In the genomic region with DNA sequence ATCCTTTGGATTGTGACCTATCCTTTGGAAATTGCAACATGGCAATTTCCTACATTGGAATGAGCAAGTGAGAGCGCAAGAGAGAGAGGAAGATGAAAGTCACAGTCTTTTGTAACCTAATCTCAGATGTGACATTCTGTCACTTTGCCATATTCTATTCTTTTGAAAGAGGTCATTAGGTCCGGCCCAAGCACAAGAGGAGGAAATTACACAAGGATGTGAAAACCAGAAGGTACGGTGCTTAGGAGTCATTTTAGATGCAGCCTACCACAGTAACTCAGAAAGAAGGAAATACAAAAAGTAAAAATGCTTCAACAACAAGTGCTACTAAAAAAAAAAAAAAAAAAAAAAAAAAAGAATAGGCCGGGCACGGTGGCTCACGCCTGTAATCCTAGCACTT, we compare ENCODE assay signal across 26 cellular contexts. TPM values are rescaled to one million over a fixed set of nuclear protein-coding genes. Genes with fewer than 3 reads are reported as not detected.
DNase-seq lines count a peak whose midpoint lies in the region; ATAC-seq, FAIRE-seq and TF ChIP-seq lines count a peak whose summit lies in the region.
"Had no signal": no experiment of that assay in that cellular context is flagged by ENCODE, and none has a peak within 500 bp of the region (broad histone marks: within the 10 kb centered on the region; RNA-seq: fewer than 3 reads in every experiment).

No MANE protein-coding gene starts in this region.

- POLR2A ChIA-PET in T-cell (lab: Charles Lee), result interaction anchor here in 1 of 2 donors (1.2 kb wide), 1 partner anchor 8 kb away, joined by 3 read pairs; no protein-coding TSS in a partner anchor
- POLR2A ChIA-PET in HepG2 (lab: Yijun Ruan, JAX), result no interaction called here

- no peak overlapping the region for H2AFZ ChIP-seq in HepG2 (ENCODE audit: low read length)
- H2AFZ ChIP-seq: neural progenitor cell had no signal

- no peak overlapping the region for H3K4me3 Mint-ChIP-seq in T-cell
- H3K4me3 Mint-ChIP-seq in mesothelial cell of epicardium, result no peak overlapping the region
- H3K4me3 Mint-ChIP-seq: activated B cell treated with CpG ODN at 0.5 μM for 24 hours; neural progenitor cell; T-helper 2 cell treated with Interferon-gamma antibody and Interleukin-4, amounts not matched to agents 5 μg/mL and 100 μg/mL, for 36 hours had no signal

- TF ChIP-seq EP300 in HepG2 (IDR thresholded peaks at IDR 0.05; ENCODE audit: low read depth in 2 of 2, low read length in 2 of 2) (no peak), HepG2 (CRISPR knock-in tag; IDR thresholded peaks at IDR 0.05; ENCODE audit: borderline replicate concordance) (no peak)

- no peaks in the 10 kb centered on the region for H4K20me1 ChIP-seq in HepG2 (ENCODE audit: insufficient read depth, low read length)

- BruUV-seq in HepG2 (replicated peaks; lab: Mats Ljungman, UMichigan), result no TSS peak

- H3K4me1 Mint-ChIP-seq in T-cell (peaks cover 17 to 24% (median 19%) of the 10 kb centered on the region in 3 donors), mesothelial cell of epicardium (no peaks in the 10 kb centered on the region)
- H3K4me1 Mint-ChIP-seq: neural progenitor cell had no signal

- H3K36me3 Mint-ChIP-seq in T-cell (peaks cover 23% of the 10 kb centered on the region), mesothelial cell of epicardium (no peaks in the 10 kb centered on the region)
- H3K36me3 Mint-ChIP-seq: neural progenitor cell had no signal

- peaks cover 5% of the 10 kb centered on the region; the same call in 1 of the 2 replicates for H3K4me1 ChIP-seq in HepG2 (ENCODE audit: insufficient read depth, low read length)
- H3K4me1 ChIP-seq: Caco-2, neural progenitor cell had no signal

- peaks cover 0 to 2% of the 10 kb centered on the region in 2 experiments; a peak in 1 of 5 replicates for H3K36me3 ChIP-seq in HepG2 (replicated peaks in 1 of 2; ENCODE audit: control insufficient read depth in 1 of 2, insufficient read depth in 2 of 2, low read length in 2 of 2)
- H3K36me3 ChIP-seq: esophagus squamous epithelium, neural progenitor cell, suprapubic skin had no signal

- TF ChIP-seq RAD21 in HepG2 (CRISPR knock-in tag; IDR thresholded peaks at IDR 0.05), result no peak

- CTCF ChIA-PET in T-cell (lab: Charles Lee) (no interaction called here), HepG2 (lab: Yijun Ruan, JAX; ENCODE audit: low intra/inter-chr PET ratio, low total read pairs) (no interaction called here)

- WGBS in HepG2 (ENCODE audit: low lambda C conversion rate), result 97% methylated on average over 6 of the region's 6 CpGs

- DNase-seq in AML-193 (lab: John Stamatoyannopoulos, UW) (peak; percentile 74 to 76), GF-D8 (lab: John Stamatoyannopoulos, UW) (peak; percentile 81), T-cell (no peak), HepG2 (ENCODE audit: low spot score) (peak; percentile 33), HK-2 (ENCODE audit: unreplicated experiment) (no peak), mesothelial cell of epicardium (ENCODE audit: low spot score in 2 of 2, unreplicated experiment in 2 of 2) (no peak), GM10266 (ENCODE audit: extremely low spot score) (no peak), GM19238 (ENCODE audit: insufficient read length, low spot score) (no peak)
- DNase-seq: activated B cell treated with CpG ODN at 0.5 μM for 24 hours; activated effector memory CD4-positive, alpha-beta T cell treated with anti-CD3 and anti-CD28 coated beads, Interleukin-2, amount 50 U/mL, for 16 hours; anterior cingulate cortex; Caco-2; central memory CD4-positive, alpha-beta T cell; effector CD8-positive, alpha-beta T cell; EL; esophagus squamous epithelium; left colon; NCI-H1048; NCI-H2029 treated with DMSO at 0.1 percent for 48 hours; NCI-H524; SHP77 treated with DMSO at 0.1 percent for 48 hours; stimulated activated CD8-positive, alpha-beta memory T cell treated with anti-CD3 and anti-CD28 coated beads, Interleukin-4, amount 100 ng/mL, for 48 hours had no signal

- in situ Hi-C loops in HepG2 (cut with HindIII; ENCODE audit: extremely low pct_ligation_motif_present, low pct_unique_long_range_greater_than_20kb), result no loop called here

- TF ChIP-seq CTCF in HepG2 (CRISPR knock-in tag; IDR thresholded peaks at IDR 0.05) (no peak), mesothelial cell of epicardium (IDR thresholded peaks at IDR 0.05; ENCODE audit: unreplicated experiment) (no peak), GM10266 (IDR thresholded peaks at IDR 0.05; ENCODE audit: control insufficient read depth, insufficient read depth, low read depth, missing control alignments) (no peak)

- H3K79me2 ChIP-seq in HepG2 (ENCODE audit: insufficient read depth, low read length), result no peaks in the 10 kb centered on the region

- H3K9me3 ChIP-seq in HepG2 (ENCODE audit: low read length), result no peaks in the 10 kb centered on the region
- H3K9me3 ChIP-seq: Caco-2, esophagus squamous epithelium, suprapubic skin had no signal

- H3K27ac ChIP-seq in HepG2 (ENCODE audit: extremely low read length, insufficient read depth, low read length), result no peak overlapping the region
- H3K27ac ChIP-seq: esophagus squamous epithelium, neural progenitor cell, suprapubic skin had no signal

- ATAC-seq in T-cell (replicated peaks in 1 of 4), result no peak
- no peak for ATAC-seq in HepG2
- ATAC-seq: K562, left colon had no signal

- no peak for FAIRE-seq in HepG2 (lab: Jason Lieb, UNC)
- FAIRE-seq: K562 had no signal

- H3K9ac ChIP-seq in HepG2 (ENCODE audit: insufficient read depth, low read depth, low read length), result no peak overlapping the region
- H3K9ac ChIP-seq: neural progenitor cell had no signal

- no peak overlapping the region for H3K4me2 ChIP-seq in HepG2 (ENCODE audit: low read depth, low read length)
- H3K4me2 ChIP-seq: neural progenitor cell had no signal

- H3K27ac Mint-ChIP-seq in T-cell (peak overlapping the region; percentile 2 to 69), mesothelial cell of epicardium (no peak overlapping the region)
- H3K27ac Mint-ChIP-seq: activated B cell treated with CpG ODN at 0.5 μM for 24 hours; neural progenitor cell; T-helper 2 cell treated with Interferon-gamma antibody and Interleukin-4, amounts not matched to agents 5 μg/mL and 100 μg/mL, for 36 hours had no signal

- intact Hi-C loops in HepG2 (cut with micrococcal nuclease; ENCODE audit: unreplicated experiment), result no loop called here

- H3K27me3 Mint-ChIP-seq in T-cell, result no peaks in the 10 kb centered on the region
- no peaks in the 10 kb centered on the region for H3K27me3 Mint-ChIP-seq in mesothelial cell of epicardium (ENCODE audit: low read depth)
- H3K27me3 Mint-ChIP-seq: activated B cell treated with CpG ODN at 0.5 μM for 24 hours had no signal

- H3K4me3 ChIP-seq in HepG2 (replicated peaks in 1 of 3; ENCODE audit: insufficient read depth in 1 of 3, low read depth in 2 of 3, low read length in 3 of 3), result no peak overlapping the region
- H3K4me3 ChIP-seq: esophagus squamous epithelium, K562, neural progenitor cell, suprapubic skin had no signal

- H3K27me3 ChIP-seq in HepG2 (ENCODE audit: control insufficient read depth in 1 of 2, insufficient read depth in 2 of 2, low read length in 2 of 2), result no peaks in the 10 kb centered on the region
- H3K27me3 ChIP-seq: esophagus squamous epithelium, neural progenitor cell, suprapubic skin had no signal

- no peak for TF ChIP-seq POLR2A in HepG2 (IDR thresholded peaks at IDR 0.05; ENCODE audit: insufficient read depth in 1 of 2, low read depth in 2 of 2, low read length in 2 of 2)

- H3K9me3 Mint-ChIP-seq in T-cell, result no peaks in the 10 kb centered on the region
- H3K9me3 Mint-ChIP-seq in mesothelial cell of epicardium, result peaks cover 3% of the 10 kb centered on the region
- H3K9me3 Mint-ChIP-seq: activated B cell treated with CpG ODN at 0.5 μM for 24 hours; neural progenitor cell; T-helper 2 cell treated with Interferon-gamma antibody and Interleukin-4, amounts not matched to agents 5 μg/mL and 100 μg/mL, for 36 hours had no signal

TF ChIP-seq in HepG2, 621 proteins besides CTCF, POLR2A, EP300 and RAD21 (continues in another document):
- no peak for TF ChIP-seq ZBTB38 (CRISPR knock-in tag; IDR thresholded peaks at IDR 0.05)
- TF ChIP-seq MAFK (conservative IDR thresholded peaks at IDR 0.05 in 1 of 2, IDR thresholded peaks at IDR 0.05 in 1 of 2; ENCODE audit: low read length in 2 of 2), result peak; percentile 23 to 50; a peak in 3 of 4 replicates

RNA-seq across cellular contexts. Expression of a gene that starts 47.2 kb away (rescaled TPM):
- total RNA-seq in T-cell (10 to 100 TPM; 41.5 to 55.4 (median 41.9) TPM), HepG2 (2016; rRNA removed; fragmentation: Illumina TruSeq; extraction: Trizol) (207 and 297 TPM in 2 replicates), mesothelial cell of epicardium (56.7 to 61.2 TPM (median 61.0 TPM) in 3 replicates)
- 26.1 and 28.6 TPM in 2 replicates for total RNA-seq in HepG2 (2016; cell fraction: cytosol; rRNA removed; fragmentation: Illumina TruSeq; extraction: Trizol; ENCODE audit: low read depth)
- total RNA-seq in HepG2 (2016; cell fraction: insoluble cytoplasmic fraction; rRNA removed; fragmentation: Illumina TruSeq; extraction: Trizol), result 210 and 295 TPM in 2 replicates
- 41.2 and 50.0 TPM in 2 replicates for total RNA-seq in HepG2 (2016; cell fraction: membrane; rRNA removed; fragmentation: Illumina TruSeq; extraction: Trizol)
- total RNA-seq in HepG2 (2016; cell fraction: nucleus; rRNA removed; fragmentation: Illumina TruSeq; extraction: Trizol), result 128 and 142 TPM in 2 replicates
- polyA plus RNA-seq in HepG2 (2011; rRNA removed), result 36.0 and 42.2 TPM in 2 replicates
- polyA plus RNA-seq in HepG2 (2011; cell fraction: cytosol; rRNA removed), result 45.2 and 47.0 TPM in 2 replicates
- polyA plus RNA-seq in HepG2 (2011; cell fraction: nucleus; rRNA removed), result 62.5 and 64.9 TPM in 2 replicates
- 101 and 113 TPM in 2 replicates for polyA plus RNA-seq in HepG2 (2012)
- 7.5 and 9.1 TPM in 2 replicates for polyA plus RNA-seq in HepG2 (2016; cell fraction: cytosol; fragmentation: Illumina TruSeq; extraction: Trizol; ENCODE audit: low read depth)
- polyA plus RNA-seq in HepG2 (2016; cell fraction: insoluble cytoplasmic fraction; fragmentation: Illumina TruSeq; extraction: Trizol; ENCODE audit: low read depth), result 244 and 260 TPM in 2 replicates
- polyA plus RNA-seq in HepG2 (2016; cell fraction: membrane; fragmentation: Illumina TruSeq; extraction: Trizol; ENCODE audit: low read depth), result 15.4 and 17.7 TPM in 2 replicates
- 152 and 167 TPM in 2 replicates for polyA plus RNA-seq in HepG2 (2016; cell fraction: nucleus; fragmentation: Illumina TruSeq; extraction: Trizol; ENCODE audit: insufficient read depth, low read depth)
- 25.4 and 57.6 TPM in 2 replicates for polyA minus RNA-seq in HepG2 (2011; rRNA and poly(A)+ RNA removed; ENCODE audit: low replicate concordance)
- 60.0 and 62.4 TPM in 2 replicates for polyA minus RNA-seq in HepG2 (2011; cell fraction: cytosol; rRNA and poly(A)+ RNA removed)
- polyA minus RNA-seq in HepG2 (2011; cell fraction: nucleus; rRNA and poly(A)+ RNA removed), result 159 TPM in 2 replicates

Comparison
In these comparisons a context has a peak if more than half of its experiments do, and no peak if none do; other contexts are left out.
1. DNase-seq: peak in AML-193 (2 of 2), GF-D8 (single experiment) and HepG2 (single experiment); none in T-cell (0 of 34), HK-2 (single experiment), mesothelial cell of epicardium (0 of 2), GM10266 (single experiment) and GM19238 (single experiment).